ENCODE assay signal across 22 cellular contexts in the genomic region with DNA sequence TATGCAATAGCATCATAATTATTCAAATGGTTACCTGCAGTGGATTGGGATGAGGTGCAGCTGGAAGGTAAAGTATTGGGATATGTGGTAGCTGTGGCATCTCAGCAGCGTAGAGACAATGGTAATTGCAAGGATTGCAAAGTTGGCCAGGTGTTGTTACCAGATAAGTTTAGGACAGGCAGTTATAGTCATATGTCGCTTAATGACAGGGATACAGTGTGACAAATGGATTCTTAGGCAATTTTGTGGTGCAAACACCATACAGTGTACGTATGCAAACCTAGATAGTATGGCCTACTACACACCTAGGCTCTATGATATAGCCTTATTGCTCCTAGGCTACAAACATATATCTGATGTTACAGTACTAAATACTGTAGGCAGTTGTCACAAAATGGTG.
DNase-seq lines count a peak whose midpoint lies in the region; ATAC-seq, FAIRE-seq and TF ChIP-seq lines count a peak whose summit lies in the region.
"Had no signal": no experiment of that assay in that cellular context is flagged by ENCODE, and none has a peak within 500 bp of the region (broad histone marks: within the 10 kb centered on the region; RNA-seq: fewer than 3 reads in every experiment).

No MANE protein-coding gene starts in this region.

- no peak for TF ChIP-seq CTCF in K562 (IDR thresholded peaks at IDR 0.05 in 2 of 3, conservative IDR thresholded peaks at IDR 0.05 in 1 of 3; ENCODE audit: insufficient read depth in 2 of 3, low read depth in 1 of 3, low read length in 3 of 3)
- no peak for TF ChIP-seq CTCF in BE2C (IDR thresholded peaks at IDR 0.05; ENCODE audit: low read depth, low read length)

- POLR2A ChIA-PET in K562 (lab: Yijun Ruan, JAX): no interaction called here

- H4K20me1 ChIP-seq in K562 (replicated peaks; ENCODE audit: control insufficient read depth, insufficient read depth, low read length): no peaks in the 10 kb centered on the region
- H4K20me1 ChIP-seq: BLaER1 had no signal

- H3K27ac ChIP-seq in K562 (ENCODE audit: extremely low read depth, low read depth, low read length): no peak overlapping the region
- H3K27ac ChIP-seq: 22Rv1, A549, BLaER1 had no signal

- no peak overlapping the region for H3K4me3 Mint-ChIP-seq in activated naive CD4-positive, alpha-beta T cell treated with anti-CD3 and anti-CD28 coated beads for 36 hours
- H3K4me3 Mint-ChIP-seq: B cell; CD14-positive monocyte; CD8-positive, alpha-beta T cell had no signal

- intact Hi-C loops in activated naive CD4-positive, alpha-beta T cell treated with anti-CD3 and anti-CD28 coated beads for 36 hours (cut with micrococcal nuclease): no loop called here
- intact Hi-C loops in K562 (cut with micrococcal nuclease): no loop called here

- H3K4me1 ChIP-seq in K562 (replicated peaks in 1 of 2; ENCODE audit: control insufficient read depth in 2 of 2, insufficient read depth in 2 of 2, low read length in 2 of 2): no peaks in the 10 kb centered on the region
- no peaks in the 10 kb centered on the region for H3K4me1 ChIP-seq in BE2C
- H3K4me1 ChIP-seq: A549, BLaER1, Caco-2 had no signal

- BruUV-seq in K562 (replicated peaks; lab: Mats Ljungman, UMichigan): no TSS peak

- no peak for FAIRE-seq in K562 (lab: Jason Lieb, UNC)
- FAIRE-seq: A549, D721Med, G401.6, GM12891, GM19239 had no signal

- H3K9me3 Mint-ChIP-seq in activated naive CD4-positive, alpha-beta T cell treated with anti-CD3 and anti-CD28 coated beads for 36 hours: peaks cover 3% of the 10 kb centered on the region
- H3K9me3 Mint-ChIP-seq: CD8-positive, alpha-beta T cell had no signal

- H3K27me3 ChIP-seq in K562 (ENCODE audit: control insufficient read depth in 2 of 2, insufficient read depth in 2 of 2, low read length in 2 of 2) (peaks cover 0 to 9% of the 10 kb centered on the region in 2 experiments; a peak in 2 of 5 replicates), BE2C (no peaks in the 10 kb centered on the region)
- H3K27me3 ChIP-seq: BLaER1 had no signal

- H3K27ac Mint-ChIP-seq in activated naive CD4-positive, alpha-beta T cell treated with anti-CD3 and anti-CD28 coated beads for 36 hours: peak overlapping the region; percentile 0
- H3K27ac Mint-ChIP-seq: B cell, CD14-positive monocyte had no signal

- in situ Hi-C loops in K562 (cut with MboI): no loop called here

- peaks cover 4% of the 10 kb centered on the region for H3K36me3 Mint-ChIP-seq in activated naive CD4-positive, alpha-beta T cell treated with anti-CD3 and anti-CD28 coated beads for 36 hours (ENCODE audit: low read depth)
- H3K36me3 Mint-ChIP-seq: CD14-positive monocyte; CD8-positive, alpha-beta T cell had no signal

- no peaks in the 10 kb centered on the region for H3K9me1 ChIP-seq in K562 (ENCODE audit: control insufficient read depth, insufficient read depth, low read length)

- no peak for TF ChIP-seq POLR2A in K562 (conservative IDR thresholded peaks at IDR 0.05)

- no peak for TF ChIP-seq EP300 in K562 (IDR thresholded peaks at IDR 0.05; ENCODE audit: low read length)

- H3K4me2 ChIP-seq in K562 (ENCODE audit: insufficient read depth, low read length): no peak overlapping the region
- H3K4me2 ChIP-seq: A549, BLaER1 had no signal

- no peak overlapping the region for H2AFZ ChIP-seq in K562 (ENCODE audit: low read depth, low read length)

- no peak for ATAC-seq in K562
- ATAC-seq: A549; CD8-positive, alpha-beta T cell had no signal

- TF ChIP-seq RAD21 in K562 (CRISPR knock-in tag; conservative IDR thresholded peaks at IDR 0.05 in 1 of 2, IDR thresholded peaks at IDR 0.05 in 1 of 2): no peak

- H3K36me3 ChIP-seq in K562 (ENCODE audit: control insufficient read depth, insufficient read depth, low read length) (no peaks in the 10 kb centered on the region), BE2C (no peaks in the 10 kb centered on the region)
- H3K36me3 ChIP-seq: BLaER1 had no signal

- 0% methylated on average over 3 of the region's 3 CpGs for WGBS in K562 (ENCODE audit: insufficient coverage, low coverage, missing lambda C conversion rate)

- H3K9me3 ChIP-seq in K562 (replicated peaks; ENCODE audit: control insufficient read depth, insufficient read depth, low read depth, low read length): no peaks in the 10 kb centered on the region
- H3K9me3 ChIP-seq in BE2C: no peaks in the 10 kb centered on the region
- H3K9me3 ChIP-seq: A549, BLaER1, Caco-2 had no signal

- H3K4me3 ChIP-seq in K562 (no peak overlapping the region), BE2C (ENCODE audit: low read depth, low read length) (no peak overlapping the region)
- H3K4me3 ChIP-seq: A549, BLaER1 had no signal

- no peaks in the 10 kb centered on the region for H3K27me3 Mint-ChIP-seq in activated naive CD4-positive, alpha-beta T cell treated with anti-CD3 and anti-CD28 coated beads for 36 hours (ENCODE audit: low read depth)
- H3K27me3 Mint-ChIP-seq: CD4-positive, CD25-positive, alpha-beta regulatory T cell had no signal

- H3K9ac ChIP-seq in K562 (ENCODE audit: insufficient read depth in 1 of 2, low read depth in 2 of 2, low read length in 2 of 2): no peak overlapping the region
- H3K9ac ChIP-seq: BLaER1 had no signal

- H3K79me2 ChIP-seq in K562 (ENCODE audit: control insufficient read depth, insufficient read depth, low read length): no peaks in the 10 kb centered on the region

- peaks cover 35% of the 10 kb centered on the region for H3K4me1 Mint-ChIP-seq in activated naive CD4-positive, alpha-beta T cell treated with anti-CD3 and anti-CD28 coated beads for 36 hours (ENCODE audit: low read depth)

- DNase-seq in activated naive CD4-positive, alpha-beta T cell treated with anti-CD3 and anti-CD28 coated beads for 36 hours: no peak
- no peak for DNase-seq in activated naive CD4-positive, alpha-beta T cell (lab: John Stamatoyannopoulos, UW)
- DNase-seq in K562 (ENCODE audit: extremely low read depth in 1 of 4, low spot score in 3 of 4) (no peak), amygdala (lab: John Stamatoyannopoulos, UW) (no peak), BE2C (no peak)
- DNase-seq: AML-193; C1 segment of cervical spinal cord; Caco-2; Calu3; CD4-positive, CD25-positive, alpha-beta regulatory T cell; CD8-positive, alpha-beta T cell; DMS79 treated with DMSO at 0.1 percent for 48 hours; GF-D8 had no signal

- CTCF ChIA-PET in activated naive CD4-positive, alpha-beta T cell treated with anti-CD3 and anti-CD28 coated beads for 36 hours (lab: Charles Lee): no interaction called here
- CTCF ChIA-PET in K562 (lab: Yijun Ruan, JAX; ENCODE audit: low intra/inter-chr PET ratio): no interaction called here

TF ChIP-seq in K562, 482 proteins besides CTCF, POLR2A, EP300 and RAD21:
- TF ChIP-seq, protein P1, sequence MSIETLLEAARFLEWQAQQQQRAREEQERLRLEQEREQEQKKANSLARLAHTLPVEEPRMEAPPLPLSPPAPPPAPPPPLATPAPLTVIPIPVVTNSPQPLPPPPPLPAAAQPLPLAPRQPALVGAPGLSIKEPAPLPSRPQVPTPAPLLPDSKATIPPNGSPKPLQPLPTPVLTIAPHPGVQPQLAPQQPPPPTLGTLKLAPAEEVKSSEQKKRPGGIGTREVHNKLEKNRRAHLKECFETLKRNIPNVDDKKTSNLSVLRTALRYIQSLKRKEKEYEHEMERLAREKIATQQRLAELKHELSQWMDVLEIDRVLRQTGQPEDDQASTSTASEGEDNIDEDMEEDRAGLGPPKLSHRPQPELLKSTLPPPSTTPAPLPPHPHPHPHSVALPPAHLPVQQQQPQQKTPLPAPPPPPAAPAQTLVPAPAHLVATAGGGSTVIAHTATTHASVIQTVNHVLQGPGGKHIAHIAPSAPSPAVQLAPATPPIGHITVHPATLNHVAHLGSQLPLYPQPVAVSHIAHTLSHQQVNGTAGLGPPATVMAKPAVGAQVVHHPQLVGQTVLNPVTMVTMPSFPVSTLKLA (conservative IDR thresholded peaks at IDR 0.05): no peak
- TF ChIP-seq TEAD4 (IDR thresholded peaks at IDR 0.05; ENCODE audit: low read length) (peak; percentile 24; the same call in 1 of the 2 replicates), TEAD4 (CRISPR knock-in tag; IDR thresholded peaks at IDR 0.05; ENCODE audit: borderline replicate concordance) (no peak), CEBPB (tag; IDR thresholded peaks at IDR 0.05) (peak; percentile 69), MEIS2 (IDR thresholded peaks at IDR 0.05; ENCODE audit: partially characterized antibody) (peak; percentile 53), SIX5 (IDR thresholded peaks at IDR 0.05; ENCODE audit: borderline replicate concordance in 1 of 2, insufficient read depth in 1 of 2, low read depth in 1 of 2, low read length in 2 of 2) (no peak), CBFA2T3 (IDR thresholded peaks at IDR 0.05) (peak; percentile 50; the same call in 1 of the 2 replicates), TCF3 (CRISPR knock-in tag; IDR thresholded peaks at IDR 0.05) (0 out of 2 replicates have a peak, but pooled peaks have one; percentile 15)
